1 cellular context compared by ENCODE assay signal in the genomic region with DNA sequence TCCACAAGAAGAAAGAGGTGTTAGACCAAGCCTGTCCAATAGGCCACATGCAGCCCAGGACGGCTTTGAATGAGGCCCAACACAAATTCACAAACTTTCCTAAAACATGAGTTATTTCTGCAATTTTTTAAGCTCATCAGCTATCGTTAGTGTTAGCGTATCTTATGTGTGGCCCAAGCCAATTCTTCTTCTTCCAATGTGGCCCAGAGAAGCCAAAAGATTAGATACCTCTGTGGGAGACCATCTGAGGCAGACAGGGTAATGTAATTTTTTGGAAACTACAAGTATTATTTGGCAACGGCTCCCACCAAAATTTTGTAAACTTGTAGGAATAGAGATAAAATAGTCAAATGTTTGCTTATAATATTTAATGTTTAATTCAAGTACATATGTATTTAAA.
TF ChIP-seq lines count a peak whose summit lies in the region.

No MANE protein-coding gene starts in this region.

TF ChIP-seq in K562, 482 proteins besides CTCF, POLR2A, EP300 and RAD21:
- TF ChIP-seq, protein P1, sequence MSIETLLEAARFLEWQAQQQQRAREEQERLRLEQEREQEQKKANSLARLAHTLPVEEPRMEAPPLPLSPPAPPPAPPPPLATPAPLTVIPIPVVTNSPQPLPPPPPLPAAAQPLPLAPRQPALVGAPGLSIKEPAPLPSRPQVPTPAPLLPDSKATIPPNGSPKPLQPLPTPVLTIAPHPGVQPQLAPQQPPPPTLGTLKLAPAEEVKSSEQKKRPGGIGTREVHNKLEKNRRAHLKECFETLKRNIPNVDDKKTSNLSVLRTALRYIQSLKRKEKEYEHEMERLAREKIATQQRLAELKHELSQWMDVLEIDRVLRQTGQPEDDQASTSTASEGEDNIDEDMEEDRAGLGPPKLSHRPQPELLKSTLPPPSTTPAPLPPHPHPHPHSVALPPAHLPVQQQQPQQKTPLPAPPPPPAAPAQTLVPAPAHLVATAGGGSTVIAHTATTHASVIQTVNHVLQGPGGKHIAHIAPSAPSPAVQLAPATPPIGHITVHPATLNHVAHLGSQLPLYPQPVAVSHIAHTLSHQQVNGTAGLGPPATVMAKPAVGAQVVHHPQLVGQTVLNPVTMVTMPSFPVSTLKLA (conservative IDR thresholded peaks at IDR 0.05) = no peak
- no peak for TF ChIP-seq SREBF1 (IDR thresholded peaks at IDR 0.05; ENCODE audit: borderline replicate concordance, low read depth, low read length)
- TF ChIP-seq, protein P2, sequence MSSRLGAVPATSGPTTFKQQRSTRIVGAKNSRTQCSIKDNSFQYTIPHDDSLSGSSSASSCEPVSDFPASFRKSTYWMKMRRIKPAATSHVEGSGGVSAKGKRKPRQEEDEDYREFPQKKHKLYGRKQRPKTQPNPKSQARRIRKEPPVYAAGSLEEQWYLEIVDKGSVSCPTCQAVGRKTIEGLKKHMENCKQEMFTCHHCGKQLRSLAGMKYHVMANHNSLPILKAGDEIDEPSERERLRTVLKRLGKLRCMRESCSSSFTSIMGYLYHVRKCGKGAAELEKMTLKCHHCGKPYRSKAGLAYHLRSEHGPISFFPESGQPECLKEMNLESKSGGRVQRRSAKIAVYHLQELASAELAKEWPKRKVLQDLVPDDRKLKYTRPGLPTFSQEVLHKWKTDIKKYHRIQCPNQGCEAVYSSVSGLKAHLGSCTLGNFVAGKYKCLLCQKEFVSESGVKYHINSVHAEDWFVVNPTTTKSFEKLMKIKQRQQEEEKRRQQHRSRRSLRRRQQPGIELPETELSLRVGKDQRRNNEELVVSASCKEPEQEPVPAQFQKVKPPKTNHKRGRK (tag; IDR thresholded peaks at IDR 0.05) = no peak
- no peak for TF ChIP-seq DACH1 (IDR thresholded peaks at IDR 0.05; ENCODE audit: partially characterized antibody)
- TF ChIP-seq STAT5B (CRISPR knock-in tag; IDR thresholded peaks at IDR 0.05) = no peak
- TF ChIP-seq, protein P3, sequence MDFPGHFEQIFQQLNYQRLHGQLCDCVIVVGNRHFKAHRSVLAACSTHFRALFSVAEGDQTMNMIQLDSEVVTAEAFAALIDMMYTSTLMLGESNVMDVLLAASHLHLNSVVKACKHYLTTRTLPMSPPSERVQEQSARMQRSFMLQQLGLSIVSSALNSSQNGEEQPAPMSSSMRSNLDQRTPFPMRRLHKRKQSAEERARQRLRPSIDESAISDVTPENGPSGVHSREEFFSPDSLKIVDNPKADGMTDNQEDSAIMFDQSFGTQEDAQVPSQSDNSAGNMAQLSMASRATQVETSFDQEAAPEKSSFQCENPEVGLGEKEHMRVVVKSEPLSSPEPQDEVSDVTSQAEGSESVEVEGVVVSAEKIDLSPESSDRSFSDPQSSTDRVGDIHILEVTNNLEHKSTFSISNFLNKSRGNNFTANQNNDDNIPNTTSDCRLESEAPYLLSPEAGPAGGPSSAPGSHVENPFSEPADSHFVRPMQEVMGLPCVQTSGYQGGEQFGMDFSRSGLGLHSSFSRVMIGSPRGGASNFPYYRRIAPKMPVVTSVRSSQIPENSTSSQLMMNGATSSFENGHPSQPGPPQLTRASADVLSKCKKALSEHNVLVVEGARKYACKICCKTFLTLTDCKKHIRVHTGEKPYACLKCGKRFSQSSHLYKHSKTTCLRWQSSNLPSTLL (IDR thresholded peaks at IDR 0.05) = no peak
- TF ChIP-seq ZNF717 (CRISPR knock-in tag; IDR thresholded peaks at IDR 0.05) = no peak
- TF ChIP-seq SNRNP70 (optimal IDR thresholded peaks at IDR 0.05; ENCODE audit: low read depth, low read length) = no peak
- TF ChIP-seq ZSCAN29 (IDR thresholded peaks at IDR 0.05) = no peak
- TF ChIP-seq, protein P4, sequence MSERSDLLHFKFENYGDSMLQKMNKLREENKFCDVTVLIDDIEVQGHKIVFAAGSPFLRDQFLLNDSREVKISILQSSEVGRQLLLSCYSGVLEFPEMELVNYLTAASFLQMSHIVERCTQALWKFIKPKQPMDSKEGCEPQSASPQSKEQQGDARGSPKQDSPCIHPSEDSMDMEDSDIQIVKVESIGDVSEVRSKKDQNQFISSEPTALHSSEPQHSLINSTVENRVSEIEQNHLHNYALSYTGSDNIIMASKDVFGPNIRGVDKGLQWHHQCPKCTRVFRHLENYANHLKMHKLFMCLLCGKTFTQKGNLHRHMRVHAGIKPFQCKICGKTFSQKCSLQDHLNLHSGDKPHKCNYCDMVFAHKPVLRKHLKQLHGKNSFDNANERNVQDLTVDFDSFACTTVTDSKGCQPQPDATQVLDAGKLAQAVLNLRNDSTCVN (CRISPR knock-in tag; IDR thresholded peaks at IDR 0.05) = no peak
- TF ChIP-seq ZNF24 (IDR thresholded peaks at IDR 0.05) = no peak
- TF ChIP-seq ZNF324 (CRISPR knock-in tag; IDR thresholded peaks at IDR 0.05) = no peak
